In the genomic region with DNA sequence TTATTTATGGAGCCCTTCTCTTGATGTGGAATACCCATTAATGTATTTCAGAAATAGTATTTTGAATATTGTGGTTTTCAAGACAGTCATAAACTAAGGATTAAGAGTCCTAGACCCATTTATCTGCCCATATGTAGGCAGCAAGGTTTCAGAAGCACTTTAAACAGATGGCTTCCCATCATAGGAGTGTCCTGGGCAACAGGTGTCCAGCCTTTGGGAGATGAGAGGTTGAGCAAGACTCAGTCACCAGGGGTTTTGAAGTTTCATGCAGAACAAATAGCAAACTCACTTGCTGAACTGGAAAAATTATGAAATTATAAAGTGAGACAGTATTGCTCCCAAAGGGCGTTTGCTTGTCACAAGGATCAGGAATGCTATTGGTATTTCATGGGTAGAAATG, we compare ENCODE assay signal across 22 cellular contexts.
"Had no signal": no experiment of that assay in that cellular context is flagged by ENCODE, and none has a peak within 500 bp of the region (broad histone marks: within the 10 kb centered on the region; RNA-seq: fewer than 3 reads in every experiment).

No MANE protein-coding gene starts in this region.

- H3K27me3 ChIP-seq: dorsolateral prefrontal cortex, esophagus muscularis mucosa, foreskin keratinocyte, gastroesophageal sphincter, heart left ventricle, hepatocyte had no signal

- H3K4me3 ChIP-seq: coronary artery, dorsolateral prefrontal cortex, esophagus muscularis mucosa, gastroesophageal sphincter, heart left ventricle, hepatocyte, left ventricle myocardium inferior, lower lobe of right lung had no signal

- H3K36me3 Mint-ChIP-seq: immature natural killer cell, memory B cell, naive B cell had no signal

- DNase-seq: dermis blood vessel endothelial cell; dorsolateral prefrontal cortex; effector CD4-positive, alpha-beta T cell; effector memory CD4-positive, alpha-beta T cell; foreskin keratinocyte; heart left ventricle; hypothalamus; immature natural killer cell; islet precursor cell; kidney; kidney glomerular epithelial cell; left colon; left ventricle myocardium inferior; lower lobe of right lung; mesendoderm; midbrain; naive B cell had no signal

- H3K9me3 Mint-ChIP-seq: memory B cell had no signal

- H3K4me2 ChIP-seq: hepatocyte had no signal

- H3K27ac Mint-ChIP-seq: immature natural killer cell, memory B cell, naive B cell had no signal

- H3K27ac ChIP-seq: dorsolateral prefrontal cortex, esophagus muscularis mucosa, foreskin keratinocyte, gastroesophageal sphincter, heart left ventricle, hepatocyte, lower lobe of right lung had no signal

- H3K4me1 Mint-ChIP-seq: immature natural killer cell, memory B cell, naive B cell had no signal

- H3K79me2 ChIP-seq: hepatocyte had no signal

- H3K9me3 ChIP-seq: esophagus muscularis mucosa, gastroesophageal sphincter, heart left ventricle, left ventricle myocardium inferior, lower lobe of right lung had no signal

- H3K27me3 Mint-ChIP-seq: memory B cell, naive B cell had no signal

- H3K36me3 ChIP-seq: esophagus muscularis mucosa, gastroesophageal sphincter, heart left ventricle, left ventricle myocardium inferior, lower lobe of right lung had no signal

- H3K4me3 Mint-ChIP-seq: immature natural killer cell, memory B cell, naive B cell had no signal

- H2AFZ ChIP-seq: hepatocyte had no signal
